11 cellular contexts compared by ENCODE assay signal in the genomic region with DNA sequence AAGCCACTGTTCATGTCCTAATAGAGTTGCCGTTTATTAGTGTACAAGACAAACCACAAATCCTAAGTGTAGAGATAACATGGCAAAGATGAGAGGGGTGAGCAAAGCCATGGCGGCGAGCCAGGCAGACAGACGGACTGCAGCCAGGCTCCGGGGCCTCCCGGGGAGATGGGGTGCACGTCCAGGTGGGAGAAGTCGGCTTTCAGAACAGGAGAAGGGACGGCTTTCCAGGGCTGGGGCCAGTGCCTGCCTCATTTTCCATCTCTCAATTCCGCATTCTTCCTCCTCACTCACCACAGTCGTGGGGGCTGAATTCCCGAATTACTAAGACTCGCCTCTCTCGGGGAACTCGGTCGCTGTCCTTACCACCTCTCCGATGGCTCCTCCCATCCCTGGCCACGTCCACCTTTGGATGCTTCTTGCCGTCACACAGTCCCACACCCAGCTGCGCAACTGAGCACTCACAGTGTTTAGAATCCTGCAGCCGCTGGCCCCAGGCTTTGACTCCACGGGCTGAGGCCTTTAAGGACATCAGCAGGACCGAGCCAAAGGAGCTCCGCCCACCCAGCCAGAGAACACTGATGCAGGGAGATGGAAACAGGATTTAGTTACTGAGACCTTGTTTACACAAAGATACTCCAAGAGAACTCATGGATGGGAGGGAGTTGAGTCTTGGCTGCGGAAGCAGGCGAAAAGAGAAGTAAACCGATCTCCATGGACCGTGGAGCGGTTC. TPM values are rescaled to one million over a fixed set of nuclear protein-coding genes. Genes with fewer than 3 reads are reported as not detected.
DNase-seq lines count a peak whose midpoint lies in the region; ATAC-seq and TF ChIP-seq lines count a peak whose summit lies in the region.
"Had no signal": no experiment of that assay in that cellular context is flagged by ENCODE, and none has a peak within 500 bp of the region (broad histone marks: within the 10 kb centered on the region; RNA-seq: fewer than 3 reads in every experiment).

No MANE protein-coding gene starts in this region.

- TF ChIP-seq POLR2A in sigmoid colon (IDR thresholded peaks at IDR 0.05), result no peak

- no peak for TF ChIP-seq CTCF in left ventricle myocardium inferior (IDR thresholded peaks at IDR 0.05; ENCODE audit: borderline replicate concordance)
- no peak for TF ChIP-seq CTCF in sigmoid colon (IDR thresholded peaks at IDR 0.05)

- WGBS in sigmoid colon, 2 donors, result 67 to 73% methylated on average over 29 of the region's 29 CpGs

- TF ChIP-seq EP300 in sigmoid colon (IDR thresholded peaks at IDR 0.05), result peak in 1 of 4 donors; percentile 1

- DNase-seq in GM03348 (ENCODE audit: low spot score) (peak; percentile 67), NCI-H82 treated with DMSO at 0.1 percent for 48 hours (lab: John Stamatoyannopoulos, UW; ENCODE audit: unreplicated experiment) (peak; percentile 91), left ventricle myocardium inferior (peak; percentile 79), sigmoid colon (peak; percentile 96), CD1c-positive myeloid dendritic cell (ENCODE audit: extremely low spot score) (no peak)
- DNase-seq: activated CD4-positive, alpha-beta T cell treated with anti-CD3 and anti-CD28 coated beads for 1 hour; MM.1S had no signal

- H3K27ac ChIP-seq in left ventricle myocardium inferior (replicated peaks) (peak overlapping the region; percentile 67), sigmoid colon (peak overlapping the region; percentile 68 to 89 (median 88))

- H3K4me1 ChIP-seq in left ventricle myocardium inferior, result no peaks in the 10 kb centered on the region
- H3K4me1 ChIP-seq in sigmoid colon, result peaks cover 0 to 17% (median 12%) of the 10 kb centered on the region in 4 donors

- ATAC-seq in HG03175 (IDR thresholded peaks at IDR 0.05; ENCODE audit: unreplicated experiment), result no peak
- no peak for ATAC-seq in HG02588 (IDR thresholded peaks at IDR 0.05; ENCODE audit: unreplicated experiment)
- ATAC-seq in GM21737 (IDR thresholded peaks at IDR 0.05; ENCODE audit: unreplicated experiment), result no peak
- ATAC-seq: HCT116 had no signal

- intact Hi-C loops in left ventricle myocardium inferior (cut with micrococcal nuclease), result no loop called here
- intact Hi-C loops in sigmoid colon (cut with DNase I), result no loop called here

- H3K4me3 ChIP-seq in left ventricle myocardium inferior (peak overlapping the region; percentile 35), sigmoid colon (peak overlapping the region; percentile 12 to 46 (median 38))

- H3K27me3 ChIP-seq in left ventricle myocardium inferior (ENCODE audit: low read depth), result peaks cover 11% of the 10 kb centered on the region
- H3K27me3 ChIP-seq in sigmoid colon, result no peaks in the 10 kb centered on the region

- H3K9me3 ChIP-seq in left ventricle myocardium inferior (replicated peaks), result no peaks in the 10 kb centered on the region
- no peaks in the 10 kb centered on the region for H3K9me3 ChIP-seq in sigmoid colon

- H3K36me3 ChIP-seq in left ventricle myocardium inferior, result no peaks in the 10 kb centered on the region
- H3K36me3 ChIP-seq in sigmoid colon, result no peaks in the 10 kb centered on the region

RNA-seq across cellular contexts. Expression of gene RNF112, which starts 59.7 kb away (rescaled TPM):
- total RNA-seq in left ventricle myocardium inferior (1.6 TPM), sigmoid colon (1 to 10 TPM; 3.8 to 8.6 (median 7.8) TPM)
- polyA plus RNA-seq in sigmoid colon, result 1 to 10 TPM in 1 of 3 donors, under 1 TPM in 2; 0.60 to 7.2 (median 0.92) TPM
